17 cellular contexts compared by ENCODE assay signal in genomic region chr2:221851531-221852045, GRCh38.
"Had no signal": no experiment of that assay in that cellular context is flagged by ENCODE, and none has a peak within 500 bp of the region (broad histone marks: within the 10 kb centered on the region; RNA-seq: fewer than 3 reads in every experiment).

No MANE protein-coding gene starts in this region.

- DNase-seq: activated CD4-positive, alpha-beta T cell treated with anti-CD3 and anti-CD28 coated beads, Interleukin-2, amount 10 ng/mL, durations not matched to agents 7 days and 5 days; activated CD4-positive, CD25-positive, alpha-beta regulatory T cell treated with anti-CD3 and anti-CD28 coated beads, Interleukin-2, amount 50 U/mL, for 72 hours; activated CD8-positive, alpha-beta T cell treated with anti-CD3 and anti-CD28 coated beads, Interleukin-2, amount 10 ng/mL, durations not matched to agents 7 days and 5 days; activated gamma-delta T cell; anterior cingulate cortex; effector memory CD4-positive, alpha-beta T cell; foreskin keratinocyte; kidney; lower lobe of right lung; mesendoderm; mucosa of descending colon; naive thymus-derived CD4-positive, alpha-beta T cell; occipital lobe; right lobe of liver; small intestine; stimulated activated CD4-positive, alpha-beta T cell treated with anti-CD3 and anti-CD28 coated beads, Interleukin-15, amount 100 ng/mL, for 24 hours; stimulated activated naive CD4-positive, alpha-beta T cell had no signal

- ATAC-seq: activated CD8-positive, alpha-beta T cell treated with anti-CD3 and anti-CD28 coated beads, Interleukin-2, amount 10 ng/mL, durations not matched to agents 7 days and 5 days; foreskin keratinocyte; lower lobe of right lung; mucosa of descending colon; naive thymus-derived CD4-positive, alpha-beta T cell; right lobe of liver had no signal
